ENCODE assay signal across 35 cellular contexts in the genomic region with DNA sequence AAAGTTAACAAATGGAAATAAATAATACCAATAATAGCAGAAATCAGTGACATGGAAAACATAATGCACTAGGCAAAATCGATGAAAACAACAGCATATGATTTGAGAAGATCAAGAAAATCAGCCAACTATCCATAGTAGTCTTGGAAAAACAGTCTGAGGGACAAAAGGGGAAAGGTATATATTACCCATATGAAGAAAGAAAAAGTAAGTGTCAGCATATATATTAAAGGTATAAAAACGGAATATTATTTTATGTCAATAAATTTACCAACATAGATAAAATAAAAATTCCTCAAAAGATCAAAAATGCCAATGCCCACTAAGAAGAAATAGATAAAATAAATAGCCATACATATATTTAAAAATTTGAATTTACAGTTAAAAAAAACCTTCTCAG. TPM values are rescaled to one million over a fixed set of nuclear protein-coding genes. Genes with fewer than 3 reads are reported as not detected.
"Had no signal": no experiment of that assay in that cellular context is flagged by ENCODE, and none has a peak within 500 bp of the region (broad histone marks: within the 10 kb centered on the region; RNA-seq: fewer than 3 reads in every experiment).

No MANE protein-coding gene starts in this region.

- H3K27me3 ChIP-seq: colonic mucosa, esophagus squamous epithelium, gastrocnemius medialis, heart right ventricle, left lung had no signal

- FAIRE-seq: endometrium, islet of Langerhans, keratinocyte had no signal

- H3K27ac ChIP-seq: colonic mucosa, epithelial cell of prostate, esophagus squamous epithelium, gastrocnemius medialis, heart right ventricle, left lung, lower lobe of right lung had no signal

- H3K4me3 Mint-ChIP-seq: dendritic cell treated with granulocyte-macrophage colony-stimulating factor and Interleukin-4, amounts not matched to agents 40 ng/mL and 50 ng/mL, for 4 days; effector memory CD8-positive, alpha-beta T cell; endodermal cell; mesothelial cell of epicardium; naive B cell had no signal

- H3K4me1 ChIP-seq: colonic mucosa, esophagus squamous epithelium, gastrocnemius medialis, heart right ventricle, left lung, lower lobe of right lung had no signal

- H3K36me3 ChIP-seq: colonic mucosa, esophagus squamous epithelium, gastrocnemius medialis, heart right ventricle, left lung, lower lobe of right lung had no signal

- H3K27ac Mint-ChIP-seq: dendritic cell treated with granulocyte-macrophage colony-stimulating factor and Interleukin-4, amounts not matched to agents 40 ng/mL and 50 ng/mL, for 4 days; effector memory CD8-positive, alpha-beta T cell; endodermal cell; mesothelial cell of epicardium; naive B cell had no signal

- H3K9me3 ChIP-seq: colonic mucosa, gastrocnemius medialis, lower lobe of right lung had no signal

- H3K4me3 ChIP-seq: colonic mucosa, esophagus squamous epithelium, gastrocnemius medialis, heart right ventricle, left lung, lower lobe of right lung, mucosa of descending colon had no signal

- ATAC-seq: effector memory CD8-positive, alpha-beta T cell; esophagus mucosa; gastrocnemius medialis; heart right ventricle; left cardiac atrium; left lung; left ventricle myocardium superior; lower lobe of right lung; mucosa of descending colon had no signal

- H3K4me1 Mint-ChIP-seq: endodermal cell, naive B cell had no signal

- H3K27me3 Mint-ChIP-seq: dendritic cell treated with granulocyte-macrophage colony-stimulating factor and Interleukin-4, amounts not matched to agents 40 ng/mL and 50 ng/mL, for 4 days; effector memory CD8-positive, alpha-beta T cell; naive B cell had no signal

- H3K36me3 Mint-ChIP-seq: naive B cell had no signal

- DNase-seq: colonic mucosa; cortex of kidney; effector CD8-positive, alpha-beta T cell; effector memory CD8-positive, alpha-beta T cell; endodermal cell; erythroblast; esophagus squamous epithelium; foreskin fibroblast; foreskin melanocyte; gastrocnemius medialis; glutamatergic neuron; head of caudate nucleus; heart right ventricle; hippocampal formation; left cardiac atrium; left lung; left ventricle myocardium superior; lower lobe of right lung; mesenchymal stem cell; mucosa of descending colon; naive B cell had no signal

RNA-seq across cellular contexts. Expression of a gene that starts 33.0 kb away (rescaled TPM):
- total RNA-seq: colonic mucosa, dermis microvascular lymphatic vessel endothelial cell, esophagus mucosa, esophagus squamous epithelium, gastrocnemius medialis, glomerular endothelial cell, heart right ventricle, kidney epithelial cell, left cardiac atrium, left lung, left ventricle myocardium superior, lower leg skin, lower lobe of right lung, lung microvascular endothelial cell, mesenteric fat pad, mesothelial cell of epicardium, mucosa of descending colon, myocyte had no signal
- polyA plus RNA-seq: heart right ventricle, keratinocyte had no signal
